17 cellular contexts compared by ENCODE assay signal in the genomic region with DNA sequence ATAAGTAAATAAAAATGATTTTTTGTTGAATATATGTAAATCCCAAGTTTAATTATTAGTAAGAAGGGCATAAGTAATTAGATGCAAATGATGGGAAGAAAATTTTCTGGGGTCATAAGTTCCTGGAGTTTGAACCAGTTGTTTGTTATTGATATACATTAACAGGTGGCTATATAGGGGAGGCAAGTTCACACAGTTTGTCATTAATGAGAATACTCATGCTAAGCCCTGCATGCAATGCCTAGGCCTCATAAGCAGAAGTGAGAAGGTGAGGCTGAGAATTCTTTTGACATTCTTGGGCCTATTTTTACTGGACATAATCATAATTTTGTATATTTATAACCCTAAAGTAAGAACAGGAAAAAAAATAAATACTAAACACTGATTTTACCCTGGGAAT.
DNase-seq lines count a peak whose midpoint lies in the region; ATAC-seq lines count a peak whose summit lies in the region.
"Had no signal": no experiment of that assay in that cellular context is flagged by ENCODE, and none has a peak within 500 bp of the region (broad histone marks: within the 10 kb centered on the region; RNA-seq: fewer than 3 reads in every experiment).

No MANE protein-coding gene starts in this region.

- H3K4me3 ChIP-seq in SJCRH30 = no peak overlapping the region
- H3K4me3 ChIP-seq: GM23248 had no signal

- H3K27ac ChIP-seq in SJCRH30 = peak overlapping the region; percentile 52
- H3K27ac ChIP-seq: C4-2B, GM23248 had no signal

- H3K9me3 Mint-ChIP-seq in activated naive CD4-positive, alpha-beta T cell treated with anti-CD3 and anti-CD28 coated beads, Interleukin-2, amount 50 U/mL, for 72 hours = peaks cover 2 to 6% of the 10 kb centered on the region in 2 donors
- H3K9me3 Mint-ChIP-seq: IgD-negative memory B cell had no signal

- H3K9me3 ChIP-seq in SJCRH30 (replicated peaks) = no peaks in the 10 kb centered on the region
- H3K9me3 ChIP-seq: BE2C had no signal

- DNase-seq in SJCRH30 = peak; percentile 4 to 61
- DNase-seq in activated naive CD4-positive, alpha-beta T cell treated with anti-CD3 and anti-CD28 coated beads, Interleukin-2, amount 50 U/mL, for 72 hours (ENCODE audit: low spot score in 2 of 2) = no peak
- DNase-seq in CD1c-positive myeloid dendritic cell (ENCODE audit: extremely low spot score) = no peak
- DNase-seq: BE2C; CD8-positive, alpha-beta T cell; COR-L47; DMS79 treated with DMSO at 0.1 percent for 48 hours; EL; GM23248; KG1 had no signal

- H3K4me1 ChIP-seq in SJCRH30 = peaks cover 23% of the 10 kb centered on the region
- H3K4me1 ChIP-seq: BE2C had no signal

- H3K27ac Mint-ChIP-seq in activated naive CD4-positive, alpha-beta T cell treated with anti-CD3 and anti-CD28 coated beads, Interleukin-2, amount 50 U/mL, for 72 hours = no peak overlapping the region
- H3K27ac Mint-ChIP-seq: CD8-positive, alpha-beta T cell; IgD-negative memory B cell had no signal

- no peaks in the 10 kb centered on the region for H3K27me3 ChIP-seq in SJCRH30
- H3K27me3 ChIP-seq: BE2C had no signal

- no peaks in the 10 kb centered on the region for H3K36me3 Mint-ChIP-seq in activated naive CD4-positive, alpha-beta T cell treated with anti-CD3 and anti-CD28 coated beads, Interleukin-2, amount 50 U/mL, for 72 hours
- H3K36me3 Mint-ChIP-seq: CD8-positive, alpha-beta T cell had no signal

- H3K36me3 ChIP-seq in SJCRH30 = no peaks in the 10 kb centered on the region
- H3K36me3 ChIP-seq: BE2C had no signal

- peak; percentile 76 for ATAC-seq in GM18511 (IDR thresholded peaks at IDR 0.05; ENCODE audit: unreplicated experiment)
- ATAC-seq in GM21619 (IDR thresholded peaks at IDR 0.05; ENCODE audit: unreplicated experiment) = peak; percentile 73
- peak; percentile 60 for ATAC-seq in HG03159 (IDR thresholded peaks at IDR 0.05; ENCODE audit: unreplicated experiment)
- no peak for ATAC-seq in HG02642 (IDR thresholded peaks at IDR 0.05; ENCODE audit: poor library complexity, unreplicated experiment)
- ATAC-seq in activated naive CD4-positive, alpha-beta T cell treated with anti-CD3 and anti-CD28 coated beads, Interleukin-2, amount 50 U/mL, for 72 hours = no peak
- ATAC-seq: CD8-positive, alpha-beta T cell; HCT116 had no signal

Comparison
In these comparisons a context has a peak if more than half of its experiments do, and no peak if none do; other contexts are left out.
1. ATAC-seq: peak in GM18511 (single experiment), GM21619 (single experiment) and HG03159 (single experiment); none in HG02642 (single experiment) and activated naive CD4-positive, alpha-beta T cell treated with anti-CD3 and anti-CD28 coated beads, Interleukin-2, amount 50 U/mL, for 72 hours (0 of 2).
2. DNase-seq: peak in SJCRH30 (2 of 2); none in activated naive CD4-positive, alpha-beta T cell treated with anti-CD3 and anti-CD28 coated beads, Interleukin-2, amount 50 U/mL, for 72 hours (0 of 2) and CD1c-positive myeloid dendritic cell (single experiment).